22 cellular contexts compared by ENCODE assay signal in genomic region chr15:98941595-98942255, GRCh38.
DNase-seq lines count a peak whose midpoint lies in the region; ATAC-seq and TF ChIP-seq lines count a peak whose summit lies in the region.
"Had no signal": no experiment of that assay in that cellular context is flagged by ENCODE, and none has a peak within 500 bp of the region (broad histone marks: within the 10 kb centered on the region; RNA-seq: fewer than 3 reads in every experiment).

No MANE protein-coding gene starts in this region.

- H3K36me3 ChIP-seq in HEK293 (ENCODE audit: control insufficient read depth in 2 of 2, insufficient read depth in 1 of 2, low read length in 2 of 2) (peaks cover 16 to 75% of the 10 kb centered on the region in 2 experiments; a peak in 2 of 3 replicates), body of pancreas (replicated peaks in 1 of 2; ENCODE audit: insufficient read depth in 1 of 2, low read depth in 2 of 2) (peaks cover 0 to 10% of the 10 kb centered on the region in 2 donors), neutrophil (peaks cover 85% of the 10 kb centered on the region), Peyer's patch (peaks cover 0 to 43% (median 0%) of the 10 kb centered on the region in 3 donors)

- H3K27ac Mint-ChIP-seq in type B pancreatic cell: peak overlapping the region; percentile 13
- H3K27ac Mint-ChIP-seq: activated CD4-positive, alpha-beta memory T cell treated with anti-CD3 and anti-CD28 coated beads, Interleukin-2, amount 10 ng/mL, durations not matched to agents 7 days and 5 days; CD8-positive, alpha-beta memory T cell; natural killer cell treated with Interleukin-12 subunit alpha and Interleukin-12 subunit beta and Interleukin-15 and Interleukin-18, amount 100 ng/mL, for 72 hours had no signal

- ATAC-seq in body of pancreas (peak; percentile 51), HG02798 (IDR thresholded peaks at IDR 0.05; ENCODE audit: poor library complexity, unreplicated experiment) (no peak)
- ATAC-seq: natural killer cell treated with Interleukin-12 subunit alpha and Interleukin-12 subunit beta and Interleukin-15 and Interleukin-18, amount 100 ng/mL, for 72 hours had no signal

- POLR2A ChIA-PET in HEK293 (lab: Yijun Ruan, JAX): no interaction called here

- H3K9me3 ChIP-seq in HEK293 (ENCODE audit: control insufficient read depth, insufficient read depth, low read depth, low read length) (no peaks in the 10 kb centered on the region), body of pancreas (no peaks in the 10 kb centered on the region), neutrophil (no peaks in the 10 kb centered on the region), Peyer's patch (no peaks in the 10 kb centered on the region)
- H3K9me3 ChIP-seq: SK-N-SH had no signal

- H3K4me3 ChIP-seq in HEK293 (ENCODE audit: low read depth, low read length) (no peak overlapping the region), body of pancreas (no peak overlapping the region), neutrophil (ENCODE audit: low read depth in 1 of 2, low read length in 1 of 2) (no peak overlapping the region), Peyer's patch (no peak overlapping the region)

- H3K4me1 Mint-ChIP-seq in type B pancreatic cell (ENCODE audit: unreplicated experiment): peaks cover 10% of the 10 kb centered on the region
- H3K4me1 Mint-ChIP-seq: CD8-positive, alpha-beta memory T cell; central memory CD8-positive, alpha-beta T cell had no signal

- DNase-seq in body of pancreas (no peak), type B pancreatic cell (ENCODE audit: extremely low spot score, unreplicated experiment) (no peak), AG20443 (ENCODE audit: low spot score) (no peak), Peyer's patch (no peak)
- DNase-seq: activated CD4-positive, alpha-beta memory T cell treated with anti-CD3 and anti-CD28 coated beads, Interleukin-2, amount 10 ng/mL, durations not matched to agents 7 days and 5 days; activated naive CD4-positive, alpha-beta T cell; CD8-positive, alpha-beta memory T cell; foreskin melanocyte; H7; kidney glomerular epithelial cell; mesendoderm; NCI-H1048; NCI-H2029 treated with DMSO at 0.1 percent for 48 hours; NCI-H510A; NK-92 treated with Interleukin-12 subunit alpha and Interleukin-12 subunit beta, amount 100 ng/mL, for 24 hours; SK-N-SH had no signal

- H3K4me3 Mint-ChIP-seq in type B pancreatic cell: no peak overlapping the region
- H3K4me3 Mint-ChIP-seq: activated CD4-positive, alpha-beta memory T cell treated with anti-CD3 and anti-CD28 coated beads, Interleukin-2, amount 10 ng/mL, durations not matched to agents 7 days and 5 days; CD8-positive, alpha-beta memory T cell; central memory CD8-positive, alpha-beta T cell; natural killer cell treated with Interleukin-12 subunit alpha and Interleukin-12 subunit beta and Interleukin-15 and Interleukin-18, amount 100 ng/mL, for 72 hours had no signal

- 51 to 58% methylated on average over 5 of the region's 5 CpGs for WGBS in body of pancreas, 2 donors

- CTCF ChIA-PET in HEK293 (lab: Yijun Ruan, JAX): no interaction called here

- TF ChIP-seq CTCF in HEK293 (tag by site-specific recombination; IDR thresholded peaks at IDR 0.05) (no peak), body of pancreas (IDR thresholded peaks at IDR 0.05) (no peak), neutrophil (IDR thresholded peaks at IDR 0.05) (no peak), type B pancreatic cell (conservative IDR thresholded peaks at IDR 0.05) (no peak), Peyer's patch (IDR thresholded peaks at IDR 0.05) (no peak)

- H3K36me3 Mint-ChIP-seq in type B pancreatic cell: peaks cover 28% of the 10 kb centered on the region

- no peak for TF ChIP-seq POLR2A in body of pancreas (IDR thresholded peaks at IDR 0.05)
- no peak for TF ChIP-seq POLR2A in Peyer's patch (IDR thresholded peaks at IDR 0.05)

- intact Hi-C loops in body of pancreas (cut with DNase I): no loop called here

- H3K27ac ChIP-seq in HEK293 (ENCODE audit: extremely low read depth, low read depth, low read length): no peak overlapping the region
- peak overlapping the region in 3 of 4 donors; percentile 2 to 42 (median 27) for H3K27ac ChIP-seq in body of pancreas
- peak overlapping the region; percentile 14 for H3K27ac ChIP-seq in neutrophil
- H3K27ac ChIP-seq in Peyer's patch: no peak overlapping the region
- H3K27ac ChIP-seq: epithelial cell of prostate had no signal

- H3K27me3 ChIP-seq in body of pancreas (no peaks in the 10 kb centered on the region), neutrophil (no peaks in the 10 kb centered on the region), Peyer's patch (no peaks in the 10 kb centered on the region)

- H3K27me3 Mint-ChIP-seq in type B pancreatic cell: no peaks in the 10 kb centered on the region
- H3K27me3 Mint-ChIP-seq: activated CD4-positive, alpha-beta memory T cell treated with anti-CD3 and anti-CD28 coated beads, Interleukin-2, amount 10 ng/mL, durations not matched to agents 7 days and 5 days; natural killer cell treated with Interleukin-12 subunit alpha and Interleukin-12 subunit beta and Interleukin-15 and Interleukin-18, amount 100 ng/mL, for 72 hours had no signal

- H3K4me1 ChIP-seq in HEK293 (ENCODE audit: control insufficient read depth, insufficient read depth, low read length): no peaks in the 10 kb centered on the region
- peaks cover 48% of the 10 kb centered on the region for H3K4me1 ChIP-seq in body of pancreas
- H3K4me1 ChIP-seq in neutrophil (ENCODE audit: control insufficient read depth in 1 of 2, insufficient read depth in 1 of 2, low read depth in 1 of 2, low read length in 1 of 2): peaks cover 35 to 36% of the 10 kb centered on the region in 2 experiments
- no peaks in the 10 kb centered on the region for H3K4me1 ChIP-seq in Peyer's patch

- no peaks in the 10 kb centered on the region for H3K9me3 Mint-ChIP-seq in type B pancreatic cell
- H3K9me3 Mint-ChIP-seq: activated CD4-positive, alpha-beta memory T cell treated with anti-CD3 and anti-CD28 coated beads, Interleukin-2, amount 10 ng/mL, durations not matched to agents 7 days and 5 days; CD8-positive, alpha-beta memory T cell; central memory CD8-positive, alpha-beta T cell; natural killer cell treated with Interleukin-12 subunit alpha and Interleukin-12 subunit beta and Interleukin-15 and Interleukin-18, amount 100 ng/mL, for 72 hours had no signal

TF ChIP-seq in HEK293, 187 proteins besides CTCF, POLR2A, EP300 and RAD21:
- TF ChIP-seq OVOL3 (tag by site-specific recombination; IDR thresholded peaks at IDR 0.05) (no peak), PRDM10 (tag by site-specific recombination; IDR thresholded peaks at IDR 0.05) (0 out of 2 replicates have a peak, but pooled peaks have one; percentile 16)
TF ChIP-seq in HEK293: peak in this region for 1.

Comparison
In these comparisons a context has a peak if more than half of its experiments do, and no peak if none do; other contexts are left out.
1. H3K27ac ChIP-seq: peak in body of pancreas (3 of 4) and neutrophil (single experiment); none in HEK293 (single experiment) and Peyer's patch (0 of 4).